In genomic region chr1:76291737-76292136, GRCh38 we compare ENCODE assay signal across 16 cellular contexts.
DNase-seq lines count a peak whose midpoint lies in the region; ATAC-seq and TF ChIP-seq lines count a peak whose summit lies in the region.
"Had no signal": no experiment of that assay in that cellular context is flagged by ENCODE, and none has a peak within 500 bp of the region (broad histone marks: within the 10 kb centered on the region; RNA-seq: fewer than 3 reads in every experiment).

No MANE protein-coding gene starts in this region.

- no peaks in the 10 kb centered on the region for H3K36me3 ChIP-seq in Karpas-422 (ENCODE audit: insufficient read depth, low read length)
- no peaks in the 10 kb centered on the region for H3K36me3 ChIP-seq in HAP-1 (replicated peaks)
- no peaks in the 10 kb centered on the region for H3K36me3 ChIP-seq in heart left ventricle

- H3K4me3 ChIP-seq in Karpas-422 (ENCODE audit: low read length) (no peak overlapping the region), HAP-1 (no peak overlapping the region), heart left ventricle (no peak overlapping the region)
- H3K4me3 ChIP-seq: GM23338 had no signal

- TF ChIP-seq CTCF in heart left ventricle (IDR thresholded peaks at IDR 0.05) = no peak

- DNase-seq in Caki2 (ENCODE audit: low read depth) (peak; percentile 38), Karpas-422 (no peak), SK-N-DZ (ENCODE audit: low spot score) (peak; percentile 68), left kidney (ENCODE audit: low read depth, low spot score) (peak; percentile 74), HAP-1 (ENCODE audit: low spot score in 2 of 2) (no peak), globus pallidus (ENCODE audit: low spot score) (no peak), heart left ventricle (no peak)
- DNase-seq: CD8-positive, alpha-beta T cell; KG1; NCI-H1092; NCI-H146; NCI-H2081; NCI-H510A treated with DMSO at 0.1 percent for 48 hours; SHP77 treated with DMSO at 0.1 percent for 48 hours had no signal

- H3K27ac ChIP-seq in Karpas-422 (ENCODE audit: low read length) (peak overlapping the region; percentile 95), heart left ventricle (peak overlapping the region in 1 of 12 donors; percentile 40)

- no peak for ATAC-seq in heart left ventricle
- ATAC-seq: CD8-positive, alpha-beta T cell; HepG2 had no signal

- H3K27me3 ChIP-seq in Karpas-422 (ENCODE audit: low read length) (no peaks in the 10 kb centered on the region), HAP-1 (ENCODE audit: low read depth) (no peaks in the 10 kb centered on the region), heart left ventricle (no peaks in the 10 kb centered on the region)

- in situ Hi-C loops in Caki2 (cut with HindIII; ENCODE audit: low pct_unique_long_range_greater_than_20kb, low sequenced_read_pairs) = no loop called here
- in situ Hi-C loops in HAP-1 (cut with MboI; ENCODE audit: low sequenced_read_pairs) = no loop called here

- no peak for TF ChIP-seq POLR2A in heart left ventricle (IDR thresholded peaks at IDR 0.05)

- H3K9me2 ChIP-seq in Karpas-422 (replicated peaks; ENCODE audit: insufficient read depth, low read length) = no peaks in the 10 kb centered on the region

- no peak overlapping the region for H2AFZ ChIP-seq in Karpas-422 (ENCODE audit: low read length)
- H2AFZ ChIP-seq: GM23338 had no signal

- H3K4me2 ChIP-seq in Karpas-422 (ENCODE audit: low read depth, low read length, poor library complexity, severe bottlenecking) = peak overlapping the region; percentile 19
- H3K4me2 ChIP-seq: GM23338 had no signal

- H4K20me1 ChIP-seq in Karpas-422 (ENCODE audit: insufficient read depth, low read depth, low read length) = no peaks in the 10 kb centered on the region

- no peaks in the 10 kb centered on the region for H3K9me3 ChIP-seq in Karpas-422 (ENCODE audit: low read length)
- H3K9me3 ChIP-seq in HAP-1 = no peaks in the 10 kb centered on the region
- H3K9me3 ChIP-seq in heart left ventricle = no peaks in the 10 kb centered on the region

- H3K9ac ChIP-seq in Karpas-422 (ENCODE audit: low read length) = no peak overlapping the region

- no peaks in the 10 kb centered on the region for H3K79me2 ChIP-seq in Karpas-422 (ENCODE audit: low read length)

- 76 to 93% (median 85%) methylated on average over 1 of the region's 1 CpG for WGBS in heart left ventricle, 4 donors

- intact Hi-C loops in heart left ventricle (cut with DNase I) = no loop called here

- H3K4me1 ChIP-seq in Karpas-422 (ENCODE audit: low read length) (peaks cover 100% of the 10 kb centered on the region), HAP-1 (no peaks in the 10 kb centered on the region), heart left ventricle (peaks cover 0 to 22% (median 0%) of the 10 kb centered on the region in 12 donors)

Comparison
In these comparisons a context has a peak if more than half of its experiments do, and no peak if none do; other contexts are left out.
1. DNase-seq: peak in Caki2 (single experiment), SK-N-DZ (single experiment) and left kidney (single experiment); none in Karpas-422 (single experiment), HAP-1 (0 of 2), globus pallidus (single experiment) and heart left ventricle (0 of 5).